ENCODE assay signal across 16 cellular contexts in genomic region chr12:288687-289086, GRCh38. TPM values are rescaled to one million over a fixed set of nuclear protein-coding genes. Genes with fewer than 3 reads are reported as not detected.
DNase-seq lines count a peak whose midpoint lies in the region; ATAC-seq and TF ChIP-seq lines count a peak whose summit lies in the region.
"Had no signal": no experiment of that assay in that cellular context is flagged by ENCODE, and none has a peak within 500 bp of the region (broad histone marks: within the 10 kb centered on the region; RNA-seq: fewer than 3 reads in every experiment).

No MANE protein-coding gene starts in this region.

- H3K4me3 ChIP-seq in AG09309 (ENCODE audit: control insufficient read depth, low read depth, low read length) (no peak overlapping the region), cardiac fibroblast (replicated peaks in 1 of 2; ENCODE audit: low read depth in 2 of 2, low read length in 2 of 2) (no peak overlapping the region)
- H3K4me3 ChIP-seq: HAP-1, Peyer's patch had no signal

- peak; percentile 69 for ATAC-seq in left lobe of liver
- ATAC-seq in HG03442 (IDR thresholded peaks at IDR 0.05; ENCODE audit: unreplicated experiment) = no peak
- ATAC-seq: stimulated activated naive CD8-positive, alpha-beta T cell treated with anti-CD3 and anti-CD28 coated beads, Interleukin-15, amount 100 ng/mL, for 72 hours; T-helper 17 cell had no signal

- TF ChIP-seq CTCF in AG09309 (IDR thresholded peaks at IDR 0.05; ENCODE audit: control insufficient read depth, insufficient read depth, low read depth, low read length, missing control alignments) (no peak), cardiac fibroblast (IDR thresholded peaks at IDR 0.05; ENCODE audit: low read depth, low read length) (no peak)

- peak; percentile 49 for DNase-seq in AG09309 (ENCODE audit: low read depth)
- DNase-seq in HT1080 (ENCODE audit: low read depth) = peak; percentile 6
- peak; percentile 57 to 86 for DNase-seq in cardiac fibroblast (ENCODE audit: low read depth in 2 of 2)
- DNase-seq in left lobe of liver (ENCODE audit: low spot score) = no peak
- DNase-seq in HPDE6-E6E7 (ENCODE audit: extremely low spot score) = no peak
- no peak for DNase-seq in germinal center (ENCODE audit: low spot score)
- DNase-seq in HT-29 (ENCODE audit: low spot score) = no peak
- DNase-seq: activated CD4-positive, alpha-beta T cell treated with anti-CD3 and anti-CD28 coated beads, Interleukin-2, amount 10 ng/mL, durations not matched to agents 7 days and 5 days; activated T-cell treated with anti-CD3 and anti-CD28 coated beads, Interleukin-2, amount 50 U/mL, for 48 hours; NCI-H1092; NCI-H510A; Peyer's patch; stimulated activated naive CD8-positive, alpha-beta T cell treated with anti-CD3 and anti-CD28 coated beads, Interleukin-15, amount 100 ng/mL, for 72 hours; T-helper 17 cell had no signal

RNA-seq across cellular contexts. Expression of gene SLC6A13, which starts 26.1 kb away (rescaled TPM):
- total RNA-seq in HT1080 (2014; rRNA removed; shearing (Covaris generic)) = 0.20 TPM in 1 of 2 replicates, not detected in the other
- polyA plus RNA-seq in HT1080 (2015; cell fraction: cytosol; rRNA removed) = not detected in 2 replicates
- 0.29 and 0.41 TPM in 2 replicates for polyA plus RNA-seq in HT1080 (2015; cell fraction: nucleus; rRNA removed)
- total RNA-seq in left lobe of liver = 91.6 TPM
- 1.4 TPM in 1 of 2 replicates, not detected in the other for total RNA-seq in HT-29 (2014; rRNA removed; shearing (Covaris generic))

Comparison
In these comparisons a context has a peak if more than half of its experiments do, and no peak if none do; other contexts are left out.
1. DNase-seq: peak in AG09309 (single experiment), HT1080 (single experiment) and cardiac fibroblast (2 of 2); none in left lobe of liver (single experiment), HPDE6-E6E7 (single experiment), germinal center (single experiment) and HT-29 (single experiment).
2. RNA of gene SLC6A13, which starts 26.1 kb away (total RNA-seq): 91.6 TPM in left lobe of liver (single experiment); 1.4 TPM in HT-29 and 0.20 TPM in HT1080; every median in the first group is over 10 times any median in the second.